In the genomic region with DNA sequence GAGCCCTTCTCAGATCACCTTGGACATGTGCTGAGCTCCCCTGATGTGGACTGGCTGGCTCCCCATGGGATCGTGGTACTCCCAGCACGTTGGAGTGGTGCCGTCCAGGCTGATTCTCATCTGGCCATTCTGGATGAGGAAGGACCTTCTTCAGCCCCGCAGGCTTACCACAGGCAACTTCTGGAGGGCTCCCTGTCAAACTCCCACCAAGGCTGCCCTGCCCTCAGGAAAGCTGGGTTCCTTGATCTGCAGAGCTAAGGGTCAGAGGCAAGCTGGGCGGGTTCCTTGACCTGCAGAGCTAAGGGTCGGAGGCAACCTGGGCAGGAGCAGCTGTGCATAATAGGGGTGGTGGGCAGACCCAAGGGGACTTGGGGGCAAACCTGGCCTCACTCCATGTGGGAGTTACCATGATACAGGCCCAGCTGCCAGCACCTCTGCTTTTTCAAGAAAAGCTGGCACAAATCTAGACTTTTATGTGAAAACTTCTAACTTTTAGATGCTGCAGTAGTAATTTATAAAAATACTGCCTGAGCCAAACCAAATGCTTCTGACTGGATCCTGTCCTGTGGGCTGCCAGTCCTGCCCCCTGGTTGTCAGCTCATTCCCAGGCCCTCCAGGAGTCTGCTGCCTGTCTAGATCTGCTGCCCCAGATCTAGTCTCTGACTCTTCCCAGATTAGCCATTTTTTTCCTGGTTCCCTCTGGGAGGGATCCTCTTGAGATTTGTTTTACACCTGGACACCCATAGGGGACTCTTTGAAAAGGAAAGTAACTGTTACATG, we compare ENCODE assay signal across 27 cellular contexts. TPM values are rescaled to one million over a fixed set of nuclear protein-coding genes. Genes with fewer than 3 reads are reported as not detected.
"Had no signal": no experiment of that assay in that cellular context is flagged by ENCODE, and none has a peak within 500 bp of the region (broad histone marks: within the 10 kb centered on the region; RNA-seq: fewer than 3 reads in every experiment).

No MANE protein-coding gene starts in this region.

- H3K27me3 ChIP-seq: body of pancreas, gastrocnemius medialis had no signal

- ATAC-seq: body of pancreas; effector memory CD8-positive, alpha-beta T cell; gastrocnemius medialis; left ventricle myocardium superior; mucosa of descending colon; stimulated activated naive CD8-positive, alpha-beta T cell treated with anti-CD3 and anti-CD28 coated beads, Interleukin-15, amount 100 ng/mL, for 72 hours had no signal

- DNase-seq: activated CD4-positive, alpha-beta T cell treated with anti-CD3 and anti-CD28 coated beads for 1 hour; activated CD4-positive, alpha-beta T cell treated with anti-CD3 and anti-CD28 coated beads, Interleukin-2, amount 50 U/mL, for 48 hours; activated naive CD4-positive, alpha-beta T cell; activated naive CD8-positive, alpha-beta T cell treated with anti-CD3 and anti-CD28 coated beads for 36 hours; activated T-cell treated with anti-CD3 and anti-CD28 coated beads for 4 hours; amniotic stem cell; body of pancreas; caudate nucleus; effector memory CD8-positive, alpha-beta T cell; erythroblast; gastrocnemius medialis; head of caudate nucleus; left ventricle myocardium superior; mucosa of descending colon; stimulated activated CD4-positive, alpha-beta T cell treated with anti-CD3 and anti-CD28 coated beads, Interleukin-2, amount 100 ng/mL, for 24 hours; stimulated activated naive CD8-positive, alpha-beta T cell treated with anti-CD3 and anti-CD28 coated beads, Interleukin-15, amount 100 ng/mL, for 72 hours; WERI-Rb-1 had no signal

- H3K27ac ChIP-seq: body of pancreas, gastrocnemius medialis, WERI-Rb-1 had no signal

- H3K36me3 Mint-ChIP-seq: activated naive CD8-positive, alpha-beta T cell treated with anti-CD3 and anti-CD28 coated beads for 36 hours; memory B cell; naive B cell; type B pancreatic cell had no signal

- H3K36me3 ChIP-seq: gastrocnemius medialis, WERI-Rb-1 had no signal

- H3K4me1 ChIP-seq: body of pancreas, gastrocnemius medialis had no signal

- H3K27me3 Mint-ChIP-seq: effector memory CD8-positive, alpha-beta T cell; stimulated activated naive CD8-positive, alpha-beta T cell treated with anti-CD3 and anti-CD28 coated beads, Interleukin-15, amount 100 ng/mL, for 72 hours had no signal

- H3K4me1 Mint-ChIP-seq: activated naive CD8-positive, alpha-beta T cell treated with anti-CD3 and anti-CD28 coated beads for 36 hours had no signal

- H3K9me3 Mint-ChIP-seq: activated naive CD8-positive, alpha-beta T cell treated with anti-CD3 and anti-CD28 coated beads for 36 hours; activated T-helper 1 cell treated with anti-CD3 and anti-CD28 coated beads, Interleukin-12 subunit alpha, Interleukin-12 subunit beta, Interleukin-2, Interleukin-4 antibody, amounts not matched to agents 30 ng/mL and 10 ng/mL and 1 ng/mL, durations not matched to agents 14 hours and 24 hours and 36 hours; effector memory CD8-positive, alpha-beta T cell; memory B cell; naive B cell; neural crest cell; stimulated activated naive CD8-positive, alpha-beta T cell treated with anti-CD3 and anti-CD28 coated beads, Interleukin-15, amount 100 ng/mL, for 72 hours; type B pancreatic cell had no signal

- H3K4me3 Mint-ChIP-seq: activated naive CD8-positive, alpha-beta T cell treated with anti-CD3 and anti-CD28 coated beads for 36 hours; activated T-helper 1 cell treated with anti-CD3 and anti-CD28 coated beads, Interleukin-12 subunit alpha, Interleukin-12 subunit beta, Interleukin-2, Interleukin-4 antibody, amounts not matched to agents 30 ng/mL and 10 ng/mL and 1 ng/mL, durations not matched to agents 14 hours and 24 hours and 36 hours; effector memory CD8-positive, alpha-beta T cell; memory B cell; neural crest cell; stimulated activated naive CD8-positive, alpha-beta T cell treated with anti-CD3 and anti-CD28 coated beads, Interleukin-15, amount 100 ng/mL, for 72 hours; type B pancreatic cell had no signal

- H3K9me3 ChIP-seq: body of pancreas, gastrocnemius medialis, mucosa of descending colon had no signal

- H3K4me3 ChIP-seq: body of pancreas, gastrocnemius medialis, mucosa of descending colon had no signal

- H3K27ac Mint-ChIP-seq: activated naive CD8-positive, alpha-beta T cell treated with anti-CD3 and anti-CD28 coated beads for 36 hours; activated T-helper 1 cell treated with anti-CD3 and anti-CD28 coated beads, Interleukin-12 subunit alpha, Interleukin-12 subunit beta, Interleukin-2, Interleukin-4 antibody, amounts not matched to agents 30 ng/mL and 10 ng/mL and 1 ng/mL, durations not matched to agents 14 hours and 24 hours and 36 hours; memory B cell; progenitor cell of endocrine pancreas; type B pancreatic cell had no signal

RNA-seq across cellular contexts. Expression of a gene that starts 5.6 kb away (rescaled TPM):
- total RNA-seq: activated naive CD8-positive, alpha-beta T cell treated with anti-CD3 and anti-CD28 coated beads for 36 hours; activated T-helper 1 cell treated with anti-CD3 and anti-CD28 coated beads, Interleukin-12 subunit alpha, Interleukin-12 subunit beta, Interleukin-2, Interleukin-4 antibody, amounts not matched to agents 30 ng/mL and 10 ng/mL and 1 ng/mL, durations not matched to agents 14 hours and 24 hours and 36 hours; body of pancreas; dermis microvascular lymphatic vessel endothelial cell; gastrocnemius medialis; left ventricle myocardium superior; mucosa of descending colon; neural crest cell; omental fat pad; progenitor cell of endocrine pancreas; T-helper 2 cell treated with Interferon-gamma antibody and Interleukin-4, amounts not matched to agents 100 ng/mL and 5 ng/mL, for 36 hours; temporal lobe had no signal

RNA-seq across cellular contexts. Expression of a gene that starts 19.5 kb away (rescaled TPM):
- total RNA-seq: gastrocnemius medialis, left ventricle myocardium superior, temporal lobe had no signal

RNA-seq across cellular contexts. Expression of a gene that starts 27.5 kb away (rescaled TPM):
- total RNA-seq: dermis microvascular lymphatic vessel endothelial cell, progenitor cell of endocrine pancreas had no signal

RNA-seq across cellular contexts. Expression of a gene that starts 53.9 kb away (rescaled TPM):
- total RNA-seq: activated naive CD8-positive, alpha-beta T cell treated with anti-CD3 and anti-CD28 coated beads for 36 hours; dermis microvascular lymphatic vessel endothelial cell; neural crest cell; progenitor cell of endocrine pancreas; T-helper 2 cell treated with Interferon-gamma antibody and Interleukin-4, amounts not matched to agents 100 ng/mL and 5 ng/mL, for 36 hours; temporal lobe had no signal
